In genomic region chr12:97003276-97003675, GRCh38 we compare ENCODE assay signal across 27 cellular contexts.
"Had no signal": no experiment of that assay in that cellular context is flagged by ENCODE, and none has a peak within 500 bp of the region (broad histone marks: within the 10 kb centered on the region; RNA-seq: fewer than 3 reads in every experiment).

No MANE protein-coding gene starts in this region.

- H3K4me2 ChIP-seq: hepatocyte had no signal

- DNase-seq: islet precursor cell; left ventricle myocardium inferior; mesendoderm; naive B cell; natural killer cell; nephron progenitor cell; nucleus accumbens; pancreas; posterior cingulate gyrus; retina; right cardiac atrium; stimulated activated CD4-positive, alpha-beta T cell treated with anti-CD3 and anti-CD28 coated beads, Interleukin-12 subunit alpha, Interleukin-12 subunit beta, amount 100 ng/mL, for 4 hours; stimulated activated CD4-positive, alpha-beta T cell treated with anti-CD3 and anti-CD28 coated beads, Interleukin-15, amount 100 ng/mL, for 24 hours; stimulated activated CD4-positive, alpha-beta T cell treated with anti-CD3 and anti-CD28 coated beads, Interleukin-2, amount 100 ng/mL, for 24 hours; stimulated activated CD4-positive, alpha-beta T cell treated with anti-CD3 and anti-CD28 coated beads, Interleukin-4, amount 100 ng/mL, for 1 hour; stimulated activated naive B cell treated with anti-CD40 and anti-IgM and Interleukin-4, amounts not matched to agents 10 μg/mL and 1 μg/mL and 100 μg/mL, for 72 hours; stimulated activated naive CD8-positive, alpha-beta T cell treated with anti-CD3 and anti-CD28 coated beads, Interleukin-15, Interleukin-2, amounts not matched to agents 100 U/mL and 50 U/mL, for 24 hours; stomach; testis; thyroid gland; transverse colon; upper lobe of right lung had no signal

- H3K4me3 ChIP-seq: hepatocyte, left ventricle myocardium inferior, lung, pancreas, prostate gland, skin epidermis, stomach, testis, thyroid gland, transverse colon, upper lobe of right lung had no signal

- H3K27me3 ChIP-seq: hepatocyte, pancreas, stomach, testis, thyroid gland, transverse colon, upper lobe of right lung had no signal

- H3K4me3 Mint-ChIP-seq: mesothelial cell of epicardium; naive B cell; natural killer cell; nephron progenitor cell; stimulated activated naive B cell treated with anti-CD40 and anti-IgM and Interleukin-4, amounts not matched to agents 10 μg/mL and 1 μg/mL and 100 μg/mL, for 72 hours had no signal

- H3K27ac Mint-ChIP-seq: mesothelial cell of epicardium; natural killer cell; nephron progenitor cell; stimulated activated naive B cell treated with anti-CD40 and anti-IgM and Interleukin-4, amounts not matched to agents 10 μg/mL and 1 μg/mL and 100 μg/mL, for 72 hours had no signal

- H3K36me3 Mint-ChIP-seq: mesothelial cell of epicardium; naive B cell; natural killer cell; stimulated activated naive B cell treated with anti-CD40 and anti-IgM and Interleukin-4, amounts not matched to agents 10 μg/mL and 1 μg/mL and 100 μg/mL, for 72 hours had no signal

- H3K27ac ChIP-seq: hepatocyte, left ventricle myocardium inferior, pancreas, prostate gland, skin epidermis, stomach, testis, thyroid gland, transverse colon, upper lobe of right lung had no signal

- H3K9me3 ChIP-seq: left ventricle myocardium inferior, pancreas, prostate gland, stomach, testis, thyroid gland, transverse colon, upper lobe of right lung had no signal

- H2AFZ ChIP-seq: hepatocyte had no signal

- H3K4me1 Mint-ChIP-seq: naive B cell; natural killer cell; stimulated activated naive B cell treated with anti-CD40 and anti-IgM and Interleukin-4, amounts not matched to agents 10 μg/mL and 1 μg/mL and 100 μg/mL, for 72 hours had no signal

- H3K36me3 ChIP-seq: left ventricle myocardium inferior, pancreas, prostate gland, stomach, thyroid gland, transverse colon, upper lobe of right lung had no signal

- H3K4me1 ChIP-seq: left ventricle myocardium inferior, pancreas, prostate gland, stomach, testis, thyroid gland, transverse colon, upper lobe of right lung had no signal

- H3K9me3 Mint-ChIP-seq: mesothelial cell of epicardium; naive B cell; natural killer cell; nephron progenitor cell; stimulated activated naive B cell treated with anti-CD40 and anti-IgM and Interleukin-4, amounts not matched to agents 10 μg/mL and 1 μg/mL and 100 μg/mL, for 72 hours had no signal

- H3K79me2 ChIP-seq: hepatocyte had no signal
